In genomic region chr10:24503627-24504320, GRCh38 we compare ENCODE assay signal across 1 cellular context.
TF ChIP-seq lines count a peak whose summit lies in the region.

No MANE protein-coding gene starts in this region.

TF ChIP-seq in GM23338, 12 proteins besides CTCF, POLR2A, EP300 and RAD21 (continued from another document):
- TF ChIP-seq REST (IDR thresholded peaks at IDR 0.05; ENCODE audit: unreplicated experiment), result no peak
- no peak for TF ChIP-seq EZH2phosphoT487 (IDR thresholded peaks at IDR 0.05; ENCODE audit: unreplicated experiment)
- TF ChIP-seq POLR2AphosphoS5 (IDR thresholded peaks at IDR 0.05; ENCODE audit: low read depth), result no peak
- no peak for TF ChIP-seq JUNB (IDR thresholded peaks at IDR 0.05; ENCODE audit: unreplicated experiment)
